Comparison of ENCODE assay signal across 22 cellular contexts in genomic region chr11:30465623-30466022, GRCh38.
"Had no signal": no experiment of that assay in that cellular context is flagged by ENCODE, and none has a peak within 500 bp of the region (broad histone marks: within the 10 kb centered on the region; RNA-seq: fewer than 3 reads in every experiment).

No MANE protein-coding gene starts in this region.

- H3K36me3 ChIP-seq: ovary, sigmoid colon, tibial nerve, upper lobe of right lung, uterus had no signal

- H3K4me3 Mint-ChIP-seq: memory B cell; natural killer cell; stimulated activated effector memory CD8-positive, alpha-beta T cell treated with anti-CD3 and anti-CD28 coated beads, Interleukin-12 subunit alpha, Interleukin-12 subunit beta, amount 100 ng/mL, for 72 hours had no signal

- H3K27me3 ChIP-seq: dorsolateral prefrontal cortex, ovary, sigmoid colon, testis, tibial nerve, upper lobe of right lung, uterus had no signal

- H3K27ac ChIP-seq: dorsolateral prefrontal cortex, ovary, psoas muscle, sigmoid colon, testis, tibial nerve, upper lobe of right lung, uterus had no signal

- DNase-seq: dorsolateral prefrontal cortex; effector CD4-positive, alpha-beta T cell; kidney; natural killer cell; occipital lobe; ovary; posterior cingulate gyrus; psoas muscle; sigmoid colon; stimulated activated CD4-positive, alpha-beta T cell treated with anti-CD3 and anti-CD28 coated beads, Interleukin-2, amount 100 ng/mL, for 24 hours; stimulated activated CD4-positive, alpha-beta T cell treated with anti-CD3 and anti-CD28 coated beads, Interleukin-4, amount 100 ng/mL, for 24 hours; stimulated activated naive CD8-positive, alpha-beta T cell treated with anti-CD3 and anti-CD28 coated beads, Interleukin-15, Interleukin-2, amounts not matched to agents 100 U/mL and 50 U/mL, for 24 hours; substantia nigra; testis; upper lobe of right lung; uterus had no signal

- H3K9me3 ChIP-seq: ovary, psoas muscle, sigmoid colon, testis, tibial nerve, upper lobe of right lung, uterus had no signal

- H3K36me3 Mint-ChIP-seq: memory B cell; natural killer cell; stimulated activated effector memory CD8-positive, alpha-beta T cell treated with anti-CD3 and anti-CD28 coated beads, Interleukin-12 subunit alpha, Interleukin-12 subunit beta, amount 100 ng/mL, for 72 hours had no signal

- H3K9me3 Mint-ChIP-seq: memory B cell; natural killer cell; stimulated activated effector memory CD8-positive, alpha-beta T cell treated with anti-CD3 and anti-CD28 coated beads, Interleukin-12 subunit alpha, Interleukin-12 subunit beta, amount 100 ng/mL, for 72 hours had no signal

- H3K4me1 Mint-ChIP-seq: memory B cell; natural killer cell; stimulated activated effector memory CD8-positive, alpha-beta T cell treated with anti-CD3 and anti-CD28 coated beads, Interleukin-12 subunit alpha, Interleukin-12 subunit beta, amount 100 ng/mL, for 72 hours had no signal

- H3K4me1 ChIP-seq: testis, upper lobe of right lung, uterus had no signal

- H3K27ac Mint-ChIP-seq: memory B cell; natural killer cell; stimulated activated effector memory CD8-positive, alpha-beta T cell treated with anti-CD3 and anti-CD28 coated beads, Interleukin-12 subunit alpha, Interleukin-12 subunit beta, amount 100 ng/mL, for 72 hours had no signal

- ATAC-seq: left lobe of liver; natural killer cell; psoas muscle; right cardiac atrium; stimulated activated effector memory CD8-positive, alpha-beta T cell treated with anti-CD3 and anti-CD28 coated beads, Interleukin-12 subunit alpha, Interleukin-12 subunit beta, amount 100 ng/mL, for 72 hours; stimulated activated naive CD8-positive, alpha-beta T cell treated with anti-CD3 and anti-CD28 coated beads, Interleukin-15, Interleukin-2, amounts not matched to agents 100 U/mL and 50 U/mL, for 24 hours; upper lobe of right lung had no signal

- H3K4me3 ChIP-seq: dorsolateral prefrontal cortex, lung, ovary, psoas muscle, sigmoid colon, testis, tibial nerve, upper lobe of right lung, uterus had no signal
